In genomic region chr15:39466428-39466827, GRCh38 we compare ENCODE assay signal across 13 cellular contexts.
DNase-seq lines count a peak whose midpoint lies in the region; ATAC-seq and TF ChIP-seq lines count a peak whose summit lies in the region.
"Had no signal": no experiment of that assay in that cellular context is flagged by ENCODE, and none has a peak within 500 bp of the region (broad histone marks: within the 10 kb centered on the region; RNA-seq: fewer than 3 reads in every experiment).

No MANE protein-coding gene starts in this region.

- H3K4me1 ChIP-seq in Peyer's patch (peaks cover 0 to 7% (median 0%) of the 10 kb centered on the region in 4 donors), heart left ventricle (peaks cover 0 to 66% (median 15%) of the 10 kb centered on the region in 12 donors), urinary bladder (ENCODE audit: insufficient read depth) (no peaks in the 10 kb centered on the region)

- ATAC-seq in heart left ventricle (peak; percentile 59 to 82 (median 70)), omental fat pad (ENCODE audit: low FRiP score) (peak; percentile 46), GM18498 (IDR thresholded peaks at IDR 0.05; ENCODE audit: unreplicated experiment) (no peak), HG03439 (IDR thresholded peaks at IDR 0.05; ENCODE audit: unreplicated experiment) (no peak)
- ATAC-seq: stimulated activated naive B cell treated with anti-CD40 and anti-IgM and Interleukin-4, amounts not matched to agents 10 μg/mL and 1 μg/mL and 100 μg/mL, for 72 hours had no signal

- H3K9me3 ChIP-seq in Peyer's patch (no peaks in the 10 kb centered on the region), heart left ventricle (peaks cover 0 to 9% (median 0%) of the 10 kb centered on the region in 12 donors)

- TF ChIP-seq POLR2A in Peyer's patch (IDR thresholded peaks at IDR 0.05) (no peak), heart left ventricle (IDR thresholded peaks at IDR 0.05) (no peak)

- H3K27me3 ChIP-seq in Peyer's patch: no peaks in the 10 kb centered on the region
- H3K27me3 ChIP-seq in heart left ventricle: no peaks in the 10 kb centered on the region

- H3K4me3 ChIP-seq in Peyer's patch (no peak overlapping the region), heart left ventricle (no peak overlapping the region), urinary bladder (ENCODE audit: low read depth, low read length) (no peak overlapping the region)

- TF ChIP-seq CTCF in Peyer's patch (IDR thresholded peaks at IDR 0.05) (no peak), heart left ventricle (IDR thresholded peaks at IDR 0.05) (no peak), omental fat pad (IDR thresholded peaks at IDR 0.05) (no peak)

- 73 to 84% (median 79%) methylated on average over 6 of the region's 6 CpGs for WGBS in heart left ventricle, 4 donors
- 50% methylated on average over 6 of the region's 6 CpGs for WGBS in urinary bladder

- H3K36me3 ChIP-seq in Peyer's patch (no peaks in the 10 kb centered on the region), heart left ventricle (no peaks in the 10 kb centered on the region), urinary bladder (ENCODE audit: insufficient read depth) (no peaks in the 10 kb centered on the region)

- H3K27ac ChIP-seq in Peyer's patch (peak overlapping the region; percentile 34 to 68 (median 46)), heart left ventricle (peak overlapping the region; percentile 18 to 87 (median 56)), urinary bladder (ENCODE audit: low read depth) (peak overlapping the region; percentile 4)

- intact Hi-C loops in heart left ventricle (cut with DNase I): no loop called here

- DNase-seq in Peyer's patch (peak in 1 of 3 donors; percentile 58), heart left ventricle (peak; percentile 73 to 88 (median 83)), omental fat pad (ENCODE audit: low spot score) (no peak), ecto neural progenitor cell (ENCODE audit: low spot score) (no peak)
- DNase-seq: activated CD4-positive, CD25-positive, alpha-beta regulatory T cell treated with anti-CD3 and anti-CD28 coated beads, Interleukin-2, amount 50 U/mL, for 72 hours; activated T-cell treated with anti-CD3 and anti-CD28 coated beads for 4 hours; NCI-H1092; NCI-H345; stimulated activated CD4-positive, alpha-beta T cell treated with anti-CD3 and anti-CD28 coated beads, Interleukin-2, amount 100 ng/mL, for 48 hours; stimulated activated naive B cell treated with anti-CD40 and anti-IgM and Interleukin-4, amounts not matched to agents 10 μg/mL and 1 μg/mL and 100 μg/mL, for 72 hours had no signal

Comparison
In these comparisons a context has a peak if more than half of its experiments do, and no peak if none do; other contexts are left out.
1. DNase-seq: peak in heart left ventricle (5 of 5); none in omental fat pad (single experiment) and ecto neural progenitor cell (single experiment).
2. H3K27ac ChIP-seq: peak in every context shown above with its lines; median percentile 56 in heart left ventricle; 46 in Peyer's patch; 4 in urinary bladder.
3. ATAC-seq: peak in heart left ventricle (4 of 4) and omental fat pad (single experiment); none in GM18498 (single experiment) and HG03439 (single experiment).